In genomic region chr4:142353149-142353738, GRCh38 we compare ENCODE assay signal across 8 cellular contexts.
DNase-seq lines count a peak whose midpoint lies in the region; ATAC-seq and TF ChIP-seq lines count a peak whose summit lies in the region.

No MANE protein-coding gene starts in this region.

- peaks cover 82% of the 10 kb centered on the region for H3K4me1 Mint-ChIP-seq in activated CD4-positive, alpha-beta T cell treated with anti-CD3 and anti-CD28 coated beads, Interleukin-2, amount 10 ng/mL, durations not matched to agents 24 days and 14 days
- peaks cover 80% of the 10 kb centered on the region for H3K4me1 Mint-ChIP-seq in brain

- TF ChIP-seq CTCF in brain (conservative IDR thresholded peaks at IDR 0.05), result peak; percentile 84 to 88
- peak; percentile 81 for TF ChIP-seq CTCF in kidney epithelial cell (IDR thresholded peaks at IDR 0.05; ENCODE audit: insufficient read depth, low read length, poor library complexity, severe bottlenecking)
- peak; percentile 72 to 85 (median 75) for TF ChIP-seq CTCF in tibial nerve (IDR thresholded peaks at IDR 0.05)

- H3K27ac Mint-ChIP-seq in activated CD4-positive, alpha-beta T cell treated with anti-CD3 and anti-CD28 coated beads, Interleukin-2, amount 10 ng/mL, durations not matched to agents 24 days and 14 days, result peak overlapping the region; percentile 71
- H3K27ac Mint-ChIP-seq in brain, result peak overlapping the region in 3 of 5 experiments; percentile 44 to 90 (median 82)

- peak; percentile 73 for DNase-seq in activated CD4-positive, alpha-beta T cell treated with anti-CD3 and anti-CD28 coated beads, Interleukin-2, amount 10 ng/mL, durations not matched to agents 24 days and 14 days
- no peak for DNase-seq in activated CD4-positive, alpha-beta T cell treated with anti-CD3 and anti-CD28 coated beads, Interleukin-2, amount 50 U/mL, for 1 hour
- peak; percentile 64 for DNase-seq in NCI-H82 treated with DMSO at 0.1 percent for 48 hours (lab: John Stamatoyannopoulos, UW; ENCODE audit: unreplicated experiment)
- peak; percentile 31 for DNase-seq in kidney epithelial cell (ENCODE audit: low read depth)
- DNase-seq in tibial nerve (ENCODE audit: low spot score in 2 of 2), result no peak

- TF ChIP-seq EP300 in tibial nerve (IDR thresholded peaks at IDR 0.05), result no peak

- H3K27ac ChIP-seq in tibial nerve, result peak overlapping the region; percentile 2 to 65 (median 42)

- H3K36me3 Mint-ChIP-seq in activated CD4-positive, alpha-beta T cell treated with anti-CD3 and anti-CD28 coated beads, Interleukin-2, amount 10 ng/mL, durations not matched to agents 24 days and 14 days (ENCODE audit: low read depth), result peaks cover 5% of the 10 kb centered on the region
- no peaks in the 10 kb centered on the region for H3K36me3 Mint-ChIP-seq in brain

- no peak for TF ChIP-seq POLR2A in tibial nerve (IDR thresholded peaks at IDR 0.05)

- H3K4me3 Mint-ChIP-seq in activated CD4-positive, alpha-beta T cell treated with anti-CD3 and anti-CD28 coated beads, Interleukin-2, amount 10 ng/mL, durations not matched to agents 24 days and 14 days, result peak overlapping the region; percentile 69
- H3K4me3 Mint-ChIP-seq in brain, result peak overlapping the region in 1 of 5 experiments; percentile 64

- no peaks in the 10 kb centered on the region for H3K27me3 ChIP-seq in kidney epithelial cell (ENCODE audit: control insufficient read depth, insufficient read depth, low read length)
- no peaks in the 10 kb centered on the region for H3K27me3 ChIP-seq in tibial nerve

- H3K9me3 ChIP-seq in tibial nerve, result no peaks in the 10 kb centered on the region

- ATAC-seq in HG02571 (IDR thresholded peaks at IDR 0.05; ENCODE audit: unreplicated experiment) (peak; percentile 59), GM21447 (IDR thresholded peaks at IDR 0.05; ENCODE audit: unreplicated experiment) (no peak)

- no peaks in the 10 kb centered on the region for H3K27me3 Mint-ChIP-seq in activated CD4-positive, alpha-beta T cell treated with anti-CD3 and anti-CD28 coated beads, Interleukin-2, amount 10 ng/mL, durations not matched to agents 24 days and 14 days
- H3K27me3 Mint-ChIP-seq in brain, result no peaks in the 10 kb centered on the region

- intact Hi-C loops in activated CD4-positive, alpha-beta T cell treated with anti-CD3 and anti-CD28 coated beads, Interleukin-2, amount 10 ng/mL, durations not matched to agents 24 days and 14 days (cut with micrococcal nuclease), result loop anchor here (1.0 to 5.0 kb wide), 7 partner anchors 24 to 494 kb away; partner anchors contain the start of gene INPP4B

- H3K4me3 ChIP-seq in kidney epithelial cell (ENCODE audit: low read depth, low read length), result no peak overlapping the region
- no peak overlapping the region for H3K4me3 ChIP-seq in tibial nerve

- no peaks in the 10 kb centered on the region for H3K9me3 Mint-ChIP-seq in activated CD4-positive, alpha-beta T cell treated with anti-CD3 and anti-CD28 coated beads, Interleukin-2, amount 10 ng/mL, durations not matched to agents 24 days and 14 days
- H3K9me3 Mint-ChIP-seq in brain, result no peaks in the 10 kb centered on the region

- 23 to 25% methylated on average over 5 of the region's 5 CpGs for WGBS in tibial nerve, 2 donors

- H3K4me1 ChIP-seq in tibial nerve, result peaks cover 0 to 45% (median 12%) of the 10 kb centered on the region in 4 donors

- no peaks in the 10 kb centered on the region for H3K36me3 ChIP-seq in kidney epithelial cell (ENCODE audit: control insufficient read depth, insufficient read depth, low read length)
- no peaks in the 10 kb centered on the region for H3K36me3 ChIP-seq in tibial nerve

Comparison
In these comparisons a context has a peak if more than half of its experiments do, and no peak if none do; other contexts are left out.
1. DNase-seq: peak in activated CD4-positive, alpha-beta T cell treated with anti-CD3 and anti-CD28 coated beads, Interleukin-2, amount 10 ng/mL, durations not matched to agents 24 days and 14 days (single experiment), NCI-H82 treated with DMSO at 0.1 percent for 48 hours (single experiment) and kidney epithelial cell (single experiment); none in activated CD4-positive, alpha-beta T cell treated with anti-CD3 and anti-CD28 coated beads, Interleukin-2, amount 50 U/mL, for 1 hour (single experiment) and tibial nerve (0 of 2).
2. Peak in every context shown above with its lines, with median percentiles within 50 percentile points of each other: CTCF ChIP-seq.